In genomic region chr11:134228625-134229024, GRCh38 we compare ENCODE assay signal across 1 cellular context.
TF ChIP-seq lines count a peak whose summit lies in the region.

No MANE protein-coding gene starts in this region.

TF ChIP-seq in WTC11, 78 proteins besides CTCF, POLR2A, EP300 and RAD21 (continued from another document):
- no peak for TF ChIP-seq ERG (CRISPR knock-in tag; IDR thresholded peaks at IDR 0.05)
- TF ChIP-seq AR (CRISPR knock-in tag; IDR thresholded peaks at IDR 0.05) = no peak
- no peak for TF ChIP-seq NFE2L1 (CRISPR knock-in tag; IDR thresholded peaks at IDR 0.05)
- no peak for TF ChIP-seq TEAD4 (CRISPR knock-in tag; IDR thresholded peaks at IDR 0.05)
- TF ChIP-seq FOXK1 (CRISPR knock-in tag; IDR thresholded peaks at IDR 0.05) = no peak
- TF ChIP-seq ETV6 (CRISPR knock-in tag; IDR thresholded peaks at IDR 0.05) = no peak
- TF ChIP-seq ZNF138 (CRISPR knock-in tag; conservative IDR thresholded peaks at IDR 0.05) = no peak
